ENCODE assay signal across 9 cellular contexts in the genomic region with DNA sequence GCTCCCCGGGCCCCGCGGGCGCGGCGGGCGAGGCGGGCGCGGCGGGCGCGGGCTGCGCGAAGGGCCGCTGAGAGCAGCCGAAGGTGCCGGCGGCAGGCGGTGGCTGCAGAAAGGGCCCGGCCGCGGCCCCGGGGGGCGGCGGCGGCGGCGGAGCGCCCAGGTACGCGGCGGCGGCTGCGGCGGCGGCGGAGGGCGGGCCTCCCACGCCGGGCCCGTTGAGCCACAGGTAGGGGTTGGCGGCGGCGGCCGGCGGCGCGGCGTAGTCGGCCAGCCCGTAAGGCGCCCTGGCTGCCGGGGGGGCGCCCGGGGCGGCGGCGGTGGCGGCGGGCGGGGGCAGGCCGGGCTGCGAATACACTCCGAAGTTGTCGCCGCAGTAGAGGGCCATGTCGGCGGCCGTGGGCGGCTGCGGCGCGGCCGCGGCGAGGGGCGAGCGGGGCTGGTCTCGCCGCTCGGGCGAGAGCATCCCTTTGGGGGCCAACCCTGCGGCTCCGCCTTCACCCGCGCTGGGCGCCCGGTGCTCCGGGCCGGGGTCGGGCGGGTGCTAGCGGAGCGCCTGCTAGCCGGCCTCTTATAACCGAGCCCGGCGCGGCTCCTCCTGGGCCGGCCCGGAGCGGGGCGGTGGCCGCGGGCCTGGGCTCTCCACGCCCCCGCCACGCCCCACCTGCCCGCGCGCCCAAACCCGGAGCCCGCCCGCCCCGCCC. TPM values are rescaled to one million over a fixed set of nuclear protein-coding genes. Genes with fewer than 3 reads are reported as not detected.
DNase-seq lines count a peak whose midpoint lies in the region; ATAC-seq and TF ChIP-seq lines count a peak whose summit lies in the region.
"Had no signal": no experiment of that assay in that cellular context is flagged by ENCODE, and none has a peak within 500 bp of the region (broad histone marks: within the 10 kb centered on the region; RNA-seq: fewer than 3 reads in every experiment).

Gene FOXI3, minus strand, starts transcription at position 543 of the 701 bp plus-strand sequence. Its CDS starts 158 bp downstream, at position 385.

- H3K27ac ChIP-seq in ectodermal cell (ENCODE audit: insufficient read depth, low read depth, low read length, poor library complexity, severe bottlenecking) (no peak within 1 kb of the TSS), trophoblast cell (ENCODE audit: low read depth, low read length) (peak within 1 kb of the TSS; percentile 7)
- H3K27ac ChIP-seq: SJSA1 had no signal

- peak within 1 kb of the TSS; percentile 75 for H2AFZ ChIP-seq in trophoblast cell (ENCODE audit: insufficient read depth, low read length, poor library complexity)

- peak; percentile 73 for DNase-seq in NCI-H69 (lab: John Stamatoyannopoulos, UW)
- peak; percentile 35 to 60 for DNase-seq in trophoblast cell
- no peak for DNase-seq in anterior cingulate cortex (lab: John Stamatoyannopoulos, UW)
- no peak for DNase-seq in MG63
- no peak for DNase-seq in NOMO-1 treated with DMSO at 0.1 percent for 48 hours (lab: John Stamatoyannopoulos, UW; ENCODE audit: unreplicated experiment)
- no peak for DNase-seq in C1 segment of cervical spinal cord (lab: John Stamatoyannopoulos, UW)

- H3K4me3 ChIP-seq in ectodermal cell (ENCODE audit: insufficient read depth, low read depth, low read length), result peak within 1 kb of the TSS; percentile 43
- H3K4me3 ChIP-seq in trophoblast cell (ENCODE audit: low read depth, low read length), result peak within 1 kb of the TSS; percentile 77
- no peak within 1 kb of the TSS for H3K4me3 ChIP-seq in MG63
- H3K4me3 ChIP-seq: SJSA1 had no signal

- peak within 1 kb of the TSS; percentile 85 for H3K4me2 ChIP-seq in trophoblast cell (ENCODE audit: low read length)

- peak within 1 kb of the TSS; percentile 58 for H4K91ac ChIP-seq in trophoblast cell (ENCODE audit: low read depth, low read length)

- H4K12ac ChIP-seq in trophoblast cell (ENCODE audit: low read depth, low read length), result peak within 1 kb of the TSS; percentile 80

- peak within 1 kb of the TSS; percentile 45 for H2BK12ac ChIP-seq in trophoblast cell (ENCODE audit: low read length)

- peak within 1 kb of the TSS; percentile 36 for H3K14ac ChIP-seq in trophoblast cell (ENCODE audit: low read length)

- H3K9ac ChIP-seq in trophoblast cell (ENCODE audit: low read length), result no peak within 1 kb of the TSS

- peak within 1 kb of the TSS; percentile 90 for H3K4ac ChIP-seq in trophoblast cell (ENCODE audit: low read depth, low read length)

- no peak for TF ChIP-seq POLR2A in GM18505 (IDR thresholded peaks at IDR 0.05; ENCODE audit: borderline replicate concordance, extremely low read depth, insufficient read depth, insufficient read length)

- peaks cover 5% of the 10 kb centered on the region for H3K4me1 ChIP-seq in ectodermal cell (ENCODE audit: control insufficient read depth, insufficient read depth, low read length)
- H3K4me1 ChIP-seq in trophoblast cell (ENCODE audit: control insufficient read depth in 1 of 2, insufficient read depth in 2 of 2, low read length in 2 of 2), result no peaks in the 10 kb centered on the region
- H3K4me1 ChIP-seq: SJSA1 had no signal

- H3K79me2 ChIP-seq in trophoblast cell (ENCODE audit: control insufficient read depth, insufficient read depth, low read length, poor library complexity), result peaks cover 9% of the 10 kb centered on the region

- peak within 1 kb of the TSS; percentile 30 for H2BK120ac ChIP-seq in trophoblast cell (ENCODE audit: insufficient read depth, low read length, poor library complexity)

- peak within 1 kb of the TSS; percentile 58 for H3K18ac ChIP-seq in trophoblast cell (ENCODE audit: low read length)

- peaks cover 49% of the 10 kb centered on the region for H3K27me3 ChIP-seq in ectodermal cell (ENCODE audit: control insufficient read depth, insufficient read depth, low read length, poor library complexity, severe bottlenecking)
- no peaks in the 10 kb centered on the region for H3K27me3 ChIP-seq in trophoblast cell (ENCODE audit: insufficient read depth, low read length)
- H3K27me3 ChIP-seq in MG63, result peaks cover 64% of the 10 kb centered on the region

- peak; percentile 38 for ATAC-seq in GM18505 (IDR thresholded peaks at IDR 0.05; ENCODE audit: unreplicated experiment)

- peaks cover 4% of the 10 kb centered on the region for H3K79me1 ChIP-seq in trophoblast cell (ENCODE audit: low read length)

- no peak within 1 kb of the TSS for H3K23ac ChIP-seq in trophoblast cell (ENCODE audit: low read length)

- WGBS in ectodermal cell, 2 experiments, result 0% methylated on average over 116 of the region's 116 CpGs
- WGBS in trophoblast cell (ENCODE audit: extremely low coverage, insufficient coverage, insufficient read length), result no CpG with 5 or more reads among the region's 116 CpGs

- H2AK5ac ChIP-seq in trophoblast cell (ENCODE audit: low read length), result no peak within 1 kb of the TSS

- H3K36me3 ChIP-seq in ectodermal cell (ENCODE audit: control insufficient read depth, insufficient read depth, low read length), result no peaks in the 10 kb centered on the region
- peaks cover 7% of the 10 kb centered on the region in 2 experiments for H3K36me3 ChIP-seq in trophoblast cell (ENCODE audit: control insufficient read depth in 1 of 2, insufficient read depth in 2 of 2, low read length in 2 of 2)
- no peaks in the 10 kb centered on the region for H3K36me3 ChIP-seq in MG63
- H3K36me3 ChIP-seq: SJSA1 had no signal

- H4K8ac ChIP-seq in trophoblast cell (ENCODE audit: low read depth, low read length), result peak within 1 kb of the TSS; percentile 71

- H2BK5ac ChIP-seq in trophoblast cell (ENCODE audit: low read depth, low read length, poor library complexity), result peak within 1 kb of the TSS; percentile 35

- H3K9me3 ChIP-seq in ectodermal cell (ENCODE audit: control insufficient read depth, low read length) (no peaks in the 10 kb centered on the region), trophoblast cell (ENCODE audit: insufficient read depth, low read depth, low read length) (no peaks in the 10 kb centered on the region), MG63 (no peaks in the 10 kb centered on the region)

RNA-seq across cellular contexts. Expression of gene FOXI3, which starts in this region (rescaled TPM):
- 1.4 TPM for polyA plus RNA-seq in ectodermal cell (2013, experiment 1 of 4)
- polyA plus RNA-seq in ectodermal cell (2013, experiment 2 of 4), result 1.7 TPM
- polyA plus RNA-seq in ectodermal cell (2013, experiment 3 of 4), result 0.59 TPM
- polyA plus RNA-seq in ectodermal cell (2013, experiment 4 of 4), result 1.0 TPM
- polyA plus RNA-seq in trophoblast cell (2013), result 51.2 and 54.5 TPM in 2 replicates
- not detected in 2 replicates for total RNA-seq in MG63 (2014; rRNA removed; shearing (Covaris generic); ENCODE audit: low replicate concordance)
- total RNA-seq: SJSA1 had no signal

Comparison
In these comparisons a context has a peak if more than half of its experiments do, and no peak if none do; other contexts are left out.
1. DNase-seq: peak in NCI-H69 (single experiment) and trophoblast cell (2 of 2); none in anterior cingulate cortex (0 of 58), MG63 (single experiment), NOMO-1 treated with DMSO at 0.1 percent for 48 hours (single experiment) and C1 segment of cervical spinal cord (0 of 14).